In genomic region chrX:154369453-154370299, GRCh38 we compare ENCODE assay signal across 8 cellular contexts. TPM values are rescaled to one million over a fixed set of nuclear protein-coding genes. Genes with fewer than 3 reads are reported as not detected.
DNase-seq lines count a peak whose midpoint lies in the region; ATAC-seq, FAIRE-seq and TF ChIP-seq lines count a peak whose summit lies in the region.

No MANE protein-coding gene starts in this region.

- H3K4me1 ChIP-seq in astrocyte (ENCODE audit: insufficient read depth, low read length) (peaks cover 21% of the 10 kb centered on the region), hepatocyte (ENCODE audit: insufficient read depth) (peaks cover 15% of the 10 kb centered on the region)

- FAIRE-seq in astrocyte (lab: Jason Lieb, UNC) = peak; percentile 73

- WGBS in hepatocyte (ENCODE audit: low lambda C conversion rate, missing lambda C conversion rate) = 38% methylated on average over 13 of the region's 13 CpGs

- H3K4me1 Mint-ChIP-seq in T-cell (peaks cover 30 to 35% (median 30%) of the 10 kb centered on the region in 3 donors), astrocyte (ENCODE audit: low read depth, unreplicated experiment) (no peaks in the 10 kb centered on the region)

- H3K27me3 ChIP-seq in astrocyte (ENCODE audit: insufficient read depth, low read length) (no peaks in the 10 kb centered on the region), hepatocyte (no peaks in the 10 kb centered on the region)

- TF ChIP-seq CTCF in astrocyte (IDR thresholded peaks at IDR 0.05; ENCODE audit: insufficient read depth, low read depth, low read length) = no peak
- no peak for TF ChIP-seq CTCF in hepatocyte (IDR thresholded peaks at IDR 0.05; ENCODE audit: poor library complexity)

- H3K27me3 Mint-ChIP-seq in T-cell (no peaks in the 10 kb centered on the region), astrocyte (ENCODE audit: low read depth, unreplicated experiment) (no peaks in the 10 kb centered on the region)

- peak; percentile 81 for DNase-seq in D341Med (ENCODE audit: low spot score)
- peak in 33 of 34 experiments; percentile 34 to 75 (median 60) for DNase-seq in T-cell
- DNase-seq in astrocyte (ENCODE audit: low read depth) = peak; percentile 93
- peak; percentile 89 for DNase-seq in hepatocyte (ENCODE audit: low spot score)
- DNase-seq in retina = peak; percentile 43

- no peak for TF ChIP-seq RAD21 in Ishikawa (IDR thresholded peaks at IDR 0.05; ENCODE audit: low read depth)

- ATAC-seq in T-cell (replicated peaks in 1 of 4) (peak; percentile 13 to 37 (median 24)), HG02678 (IDR thresholded peaks at IDR 0.05; ENCODE audit: unreplicated experiment) (no peak), HG02623 (IDR thresholded peaks at IDR 0.05; ENCODE audit: unreplicated experiment) (no peak)

- peak overlapping the region; percentile 98 for H3K4me2 ChIP-seq in astrocyte (ENCODE audit: low read length)
- peak overlapping the region; percentile 85 for H3K4me2 ChIP-seq in hepatocyte

- H3K36me3 Mint-ChIP-seq in T-cell (peaks cover 2% of the 10 kb centered on the region), astrocyte (ENCODE audit: low read depth, unreplicated experiment) (peaks cover 6% of the 10 kb centered on the region)

- H3K79me2 ChIP-seq in astrocyte (ENCODE audit: insufficient read depth, low read length) (peaks cover 92% of the 10 kb centered on the region), hepatocyte (peaks cover 28% of the 10 kb centered on the region)

- H2AFZ ChIP-seq in astrocyte (ENCODE audit: low read depth, low read length) (no peak overlapping the region), hepatocyte (no peak overlapping the region)

- peak overlapping the region; percentile 95 for H3K9ac ChIP-seq in astrocyte (ENCODE audit: low read length)

- H3K9me2 ChIP-seq in hepatocyte (replicated peaks; ENCODE audit: insufficient read depth) = no peaks in the 10 kb centered on the region

- peaks cover 63% of the 10 kb centered on the region for H4K20me1 ChIP-seq in astrocyte (ENCODE audit: insufficient read depth, low read length)
- peaks cover 11% of the 10 kb centered on the region for H4K20me1 ChIP-seq in hepatocyte (ENCODE audit: insufficient read depth, poor library complexity, severe bottlenecking)

- H3K27ac ChIP-seq in astrocyte (ENCODE audit: low read depth, low read length) (peak overlapping the region; percentile 97), hepatocyte (peak overlapping the region; percentile 100)

- no peaks in the 10 kb centered on the region for H3K9me3 Mint-ChIP-seq in T-cell
- no peaks in the 10 kb centered on the region for H3K9me3 Mint-ChIP-seq in astrocyte (ENCODE audit: unreplicated experiment)

- H3K27ac Mint-ChIP-seq in T-cell = peak overlapping the region; percentile 80 to 97
- peak overlapping the region; percentile 94 for H3K27ac Mint-ChIP-seq in astrocyte (ENCODE audit: unreplicated experiment)

- H3K4me3 ChIP-seq in astrocyte (ENCODE audit: insufficient read depth, low read depth, low read length) (peak overlapping the region; percentile 99), hepatocyte (peak overlapping the region; percentile 49)

- H3K4me3 Mint-ChIP-seq in T-cell (peak overlapping the region; percentile 88 to 95 (median 89)), astrocyte (ENCODE audit: unreplicated experiment) (peak overlapping the region; percentile 93)

- H3K9me3 ChIP-seq in astrocyte (ENCODE audit: insufficient read depth, low read depth, low read length) = no peaks in the 10 kb centered on the region
- no peaks in the 10 kb centered on the region for H3K9me3 ChIP-seq in hepatocyte (ENCODE audit: low read depth)

- H3K36me3 ChIP-seq in astrocyte (ENCODE audit: insufficient read depth, low read length) (peaks cover 11% of the 10 kb centered on the region), hepatocyte (replicated peaks; ENCODE audit: insufficient read depth, low read depth) (no peaks in the 10 kb centered on the region)

- CTCF ChIA-PET in T-cell (lab: Charles Lee) = interaction anchor here in 1 of 2 donors (0.7 kb wide), 1 partner anchor 8 kb away, joined by 3 read pairs; no protein-coding TSS in a partner anchor

- POLR2A ChIA-PET in T-cell (lab: Charles Lee) = interaction anchor here in 1 of 2 donors (0.5 to 0.6 kb wide), 2 partner anchors 9 to 10 kb away, joined by 3 to 5 read pairs; partner anchors contain the start of gene EMD

- peak; percentile 68; the same call in 1 of the 2 replicates for TF ChIP-seq EP300 in Ishikawa (IDR thresholded peaks at IDR 0.05; ENCODE audit: borderline replicate concordance)

TF ChIP-seq in Ishikawa, 13 proteins besides CTCF, POLR2A, EP300 and RAD21:
- TF ChIP-seq TEAD4 (IDR thresholded peaks at IDR 0.05) (peak; percentile 17; the same call in 1 of the 2 replicates), NFIC (IDR thresholded peaks at IDR 0.05) (0 out of 2 replicates have a peak, but pooled peaks have one; percentile 9), ZBTB7A (IDR thresholded peaks at IDR 0.05; ENCODE audit: low read depth) (0 out of 2 replicates have a peak, but pooled peaks have one; percentile 19), EGR1 (IDR thresholded peaks at IDR 0.05) (no peak), TCF12 (IDR thresholded peaks at IDR 0.05; ENCODE audit: low read depth) (peak; percentile 74), CEBPB (IDR thresholded peaks at IDR 0.05) (no peak)

RNA-seq across cellular contexts. Expression of gene FLNA, which starts 4.8 kb away (rescaled TPM):
- total RNA-seq in T-cell = 1,000 to 10,000 TPM in 4 of 5 donors, 100 to 1,000 TPM in 1; 893 to 1,483 (median 1,268) TPM
- total RNA-seq in astrocyte = 2,809 and 2,978 TPM in 2 replicates
- total RNA-seq in hepatocyte = 220 and 396 TPM in 2 replicates
- polyA plus RNA-seq in hepatocyte = 468 and 471 TPM in 2 replicates

RNA-seq across cellular contexts. Expression of gene EMD, which starts 9.4 kb away (rescaled TPM):
- total RNA-seq in T-cell (100 to 1,000 TPM in 2 of 5 donors, 10 to 100 TPM in 3; 73.4 to 136 (median 80.4) TPM), astrocyte (75.6 and 75.7 TPM in 2 replicates), hepatocyte (34.2 and 39.4 TPM in 2 replicates)
- 61.0 and 65.7 TPM in 2 replicates for polyA plus RNA-seq in hepatocyte

RNA-seq across cellular contexts. Expression of gene RPL10, which starts 28.5 kb away (rescaled TPM):
- total RNA-seq in T-cell (1,000 to 10,000 TPM; 5,175 to 6,006 (median 5,765) TPM), astrocyte (1,848 and 1,967 TPM in 2 replicates), hepatocyte (4,114 and 4,460 TPM in 2 replicates)
- 1,206 and 1,210 TPM in 2 replicates for polyA plus RNA-seq in hepatocyte

RNA-seq across cellular contexts. Expression of gene DNASE1L1, which starts 39.4 kb away (rescaled TPM):
- total RNA-seq in T-cell = 10 to 100 TPM; 22.6 to 31.3 (median 25.5) TPM
- total RNA-seq in astrocyte = 35.1 and 39.1 TPM in 2 replicates
- 36.1 and 39.7 TPM in 2 replicates for total RNA-seq in hepatocyte
- polyA plus RNA-seq in hepatocyte = 22.3 and 22.6 TPM in 2 replicates

RNA-seq across cellular contexts. Expression of gene TAFAZZIN, which starts 41.7 kb away (rescaled TPM):
- 100 to 1,000 TPM in 3 of 5 donors, 10 to 100 TPM in 2; 89.8 to 144 (median 129) TPM for total RNA-seq in T-cell
- 16.6 and 20.7 TPM in 2 replicates for total RNA-seq in astrocyte
- 25.0 and 26.7 TPM in 2 replicates for total RNA-seq in hepatocyte
- 41.3 and 69.6 TPM in 2 replicates for polyA plus RNA-seq in hepatocyte

Comparison
In these comparisons a context has a peak if more than half of its experiments do, and no peak if none do; other contexts are left out.
1. DNase-seq: peak in every context shown above with its lines; median percentile 93 in astrocyte; 89 in hepatocyte; 81 in D341Med; 60 in T-cell; 43 in retina.
2. ATAC-seq: peak in T-cell (4 of 4); none in HG02678 (single experiment) and HG02623 (single experiment).